Comparison of ENCODE assay signal across 22 cellular contexts in genomic region chr16:51461255-51461654, GRCh38.
"Had no signal": no experiment of that assay in that cellular context is flagged by ENCODE, and none has a peak within 500 bp of the region (broad histone marks: within the 10 kb centered on the region; RNA-seq: fewer than 3 reads in every experiment).

No MANE protein-coding gene starts in this region.

- H3K36me3 ChIP-seq: left lung, neutrophil, stomach, thyroid gland, vagina had no signal

- ATAC-seq: esophagus mucosa; left lung; naive thymus-derived CD8-positive, alpha-beta T cell; sciatic nerve; stimulated activated effector memory CD8-positive, alpha-beta T cell treated with anti-CD3 and anti-CD28 coated beads, Interleukin-12 subunit alpha, Interleukin-12 subunit beta, amount 100 ng/mL, for 72 hours had no signal

- H3K27me3 ChIP-seq: dorsolateral prefrontal cortex, left lung, neutrophil, stomach, thyroid gland, vagina had no signal

- DNase-seq: dorsolateral prefrontal cortex; effector CD4-positive, alpha-beta T cell; foreskin melanocyte; head of caudate nucleus; left lung; mesenchymal stem cell; midbrain; naive thymus-derived CD8-positive, alpha-beta T cell; stimulated activated CD4-positive, alpha-beta T cell treated with anti-CD3 and anti-CD28 coated beads, Interleukin-2, amount 100 ng/mL, for 24 hours; stimulated activated CD4-positive, alpha-beta T cell treated with anti-CD3 and anti-CD28 coated beads, Interleukin-4, amount 100 ng/mL, for 24 hours; stimulated activated naive CD4-positive, alpha-beta T cell treated with Interleukin-2 at 50 U/mL for 16 hours; stomach; thyroid gland; trophoblast cell had no signal

- H3K4me3 Mint-ChIP-seq: naive thymus-derived CD8-positive, alpha-beta T cell; stimulated activated effector memory CD8-positive, alpha-beta T cell treated with anti-CD3 and anti-CD28 coated beads, Interleukin-12 subunit alpha, Interleukin-12 subunit beta, amount 100 ng/mL, for 72 hours had no signal

- H3K4me3 ChIP-seq: dorsolateral prefrontal cortex, left lung, stomach, thyroid gland, vagina had no signal

- H3K27ac ChIP-seq: dorsolateral prefrontal cortex, epithelial cell of prostate, left lung, neutrophil, parathyroid adenoma, stomach, thyroid gland, vagina had no signal

- H3K36me3 Mint-ChIP-seq: naive thymus-derived CD8-positive, alpha-beta T cell; stimulated activated effector memory CD8-positive, alpha-beta T cell treated with anti-CD3 and anti-CD28 coated beads, Interleukin-12 subunit alpha, Interleukin-12 subunit beta, amount 100 ng/mL, for 72 hours had no signal

- H3K4me1 Mint-ChIP-seq: naive thymus-derived CD8-positive, alpha-beta T cell; stimulated activated effector memory CD8-positive, alpha-beta T cell treated with anti-CD3 and anti-CD28 coated beads, Interleukin-12 subunit alpha, Interleukin-12 subunit beta, amount 100 ng/mL, for 72 hours had no signal

- H3K27me3 Mint-ChIP-seq: naive thymus-derived CD8-positive, alpha-beta T cell had no signal

- H3K27ac Mint-ChIP-seq: progenitor cell of endocrine pancreas; stimulated activated effector memory CD8-positive, alpha-beta T cell treated with anti-CD3 and anti-CD28 coated beads, Interleukin-12 subunit alpha, Interleukin-12 subunit beta, amount 100 ng/mL, for 72 hours had no signal

- H3K9me3 ChIP-seq: left lung, neutrophil, stomach, thyroid gland, vagina had no signal

- H3K9ac ChIP-seq: parathyroid adenoma had no signal

- H3K4me1 ChIP-seq: left lung, parathyroid adenoma, stomach, thyroid gland, vagina had no signal
